Comparison of ENCODE assay signal across 8 cellular contexts in the genomic region with DNA sequence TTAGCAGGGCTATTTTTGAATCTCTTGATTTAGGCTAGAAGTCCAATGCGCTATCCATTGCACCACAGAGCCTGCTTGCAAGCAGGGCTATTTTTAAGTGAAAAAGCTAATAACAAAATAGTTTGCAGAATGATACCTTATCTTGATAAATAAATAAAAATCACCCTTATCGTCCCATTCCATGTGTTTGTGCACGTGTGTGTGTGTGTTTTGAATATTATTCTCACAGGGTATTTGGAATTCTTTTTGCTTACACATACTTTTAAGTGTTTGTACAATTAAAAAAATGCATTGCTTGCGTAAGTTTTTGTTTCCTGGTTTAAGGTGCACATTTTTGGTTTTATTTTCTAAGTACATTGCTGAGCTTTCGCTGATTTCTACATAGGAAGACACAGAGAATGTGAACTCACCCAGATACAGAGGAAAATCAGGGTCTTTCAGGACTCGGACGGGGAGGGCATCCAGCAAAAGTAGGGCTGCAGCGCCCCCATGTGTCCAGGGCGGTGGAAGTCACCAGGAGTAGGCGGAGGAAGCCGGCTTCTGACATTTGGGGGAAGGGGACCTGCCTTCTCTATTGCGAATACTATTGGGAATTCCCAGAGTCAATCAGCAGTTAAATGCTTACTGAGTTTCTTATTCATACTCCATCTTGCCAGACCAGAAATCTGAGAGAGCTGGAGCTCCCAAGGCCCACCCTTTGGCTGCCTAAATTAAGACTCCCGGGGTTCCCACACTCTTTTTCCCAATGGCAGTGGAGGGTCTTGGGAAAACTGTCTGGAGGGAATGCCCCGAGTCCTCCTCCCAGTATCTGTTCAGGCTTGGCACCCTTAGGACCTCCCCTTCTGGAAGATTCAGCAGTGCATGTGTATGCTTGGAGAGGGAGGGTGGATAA. TPM values are rescaled to one million over a fixed set of nuclear protein-coding genes. Genes with fewer than 3 reads are reported as not detected.
DNase-seq lines count a peak whose midpoint lies in the region; ATAC-seq and TF ChIP-seq lines count a peak whose summit lies in the region.

No MANE protein-coding gene starts in this region.

- H3K36me3 ChIP-seq in duodenal mucosa (ENCODE audit: control insufficient read depth in 1 of 2, insufficient read depth in 2 of 2, low read length in 2 of 2): no peaks in the 10 kb centered on the region
- H3K36me3 ChIP-seq in lung (ENCODE audit: control insufficient read depth in 2 of 2, insufficient read depth in 2 of 2, low read length in 2 of 2): no peaks in the 10 kb centered on the region

- CTCF ChIA-PET in activated CD8-positive, alpha-beta T cell treated with anti-CD3 and anti-CD28 coated beads for 36 hours (lab: Charles Lee): interaction anchor here (0.6 to 7.6 kb wide), 72 partner anchors 9 to 924 kb away, joined by 3 to 144 read pairs (median 4); a partner anchor contains a TSS

- ATAC-seq in HG03159 (IDR thresholded peaks at IDR 0.05; ENCODE audit: unreplicated experiment): peak; percentile 53
- ATAC-seq in activated CD8-positive, alpha-beta T cell treated with anti-CD3 and anti-CD28 coated beads for 36 hours: peak; percentile 81
- peak; percentile 89 for ATAC-seq in lung (ENCODE audit: insufficient read depth, low FRiP score)
- no peak for ATAC-seq in HG02973 (IDR thresholded peaks at IDR 0.05; ENCODE audit: unreplicated experiment)

- intact Hi-C loops in activated CD8-positive, alpha-beta T cell treated with anti-CD3 and anti-CD28 coated beads for 36 hours (cut with micrococcal nuclease): loop anchor here (1.0 to 5.0 kb wide), 5 partner anchors 150 to 805 kb away; no protein-coding TSS in a partner anchor

- H3K27me3 ChIP-seq in duodenal mucosa (ENCODE audit: control insufficient read depth in 1 of 2, insufficient read depth in 2 of 2, low read length in 2 of 2) (no peaks in the 10 kb centered on the region), lung (ENCODE audit: control insufficient read depth, insufficient read depth) (no peaks in the 10 kb centered on the region)

- H3K4me3 ChIP-seq in GM12875 (ENCODE audit: low read depth, low read length) (no peak overlapping the region), duodenal mucosa (ENCODE audit: low read depth in 1 of 2, low read length in 2 of 2) (peak overlapping the region; percentile 36 to 40), lung (no peak overlapping the region)

- H3K9me3 ChIP-seq in duodenal mucosa (ENCODE audit: control insufficient read depth in 1 of 2, low read length in 2 of 2) (no peaks in the 10 kb centered on the region), lung (ENCODE audit: control insufficient read depth in 2 of 2, insufficient read depth in 1 of 2, low read length in 1 of 2) (no peaks in the 10 kb centered on the region)

- H3K4me1 Mint-ChIP-seq in activated CD8-positive, alpha-beta T cell treated with anti-CD3 and anti-CD28 coated beads for 36 hours (ENCODE audit: low read depth): peaks cover 25% of the 10 kb centered on the region

- no peak overlapping the region for H3K4me3 Mint-ChIP-seq in activated CD8-positive, alpha-beta T cell treated with anti-CD3 and anti-CD28 coated beads for 36 hours

- 19 to 26% methylated on average over 14 of the region's 14 CpGs for WGBS in lung, 2 donors

- peak overlapping the region in 1 of 2 donors; percentile 27 for H3K9ac ChIP-seq in duodenal mucosa (ENCODE audit: low read depth in 1 of 2, low read length in 2 of 2)

- POLR2A ChIA-PET in activated CD8-positive, alpha-beta T cell treated with anti-CD3 and anti-CD28 coated beads for 36 hours (lab: Charles Lee): interaction anchor here (0.6 kb wide), 1 partner anchor 414 kb away, joined by 3 read pairs; no protein-coding TSS in a partner anchor

- peak; percentile 89 for TF ChIP-seq CTCF in GM12875 (IDR thresholded peaks at IDR 0.05; ENCODE audit: borderline replicate concordance, insufficient read depth, low read depth, low read length)
- peak; percentile 99 for TF ChIP-seq CTCF in activated CD8-positive, alpha-beta T cell treated with anti-CD3 and anti-CD28 coated beads for 36 hours (IDR thresholded peaks at IDR 0.05)
- TF ChIP-seq CTCF in lung (IDR thresholded peaks at IDR 0.05; ENCODE audit: control extremely low read depth, extremely low read depth): peak; percentile 79

- H3K4me1 ChIP-seq in duodenal mucosa (ENCODE audit: control insufficient read depth in 1 of 2, insufficient read depth in 2 of 2, low read length in 2 of 2): peaks cover 13 to 20% of the 10 kb centered on the region in 2 donors
- H3K4me1 ChIP-seq in lung (ENCODE audit: control insufficient read depth in 2 of 2, insufficient read depth in 2 of 2, low read length in 2 of 2): peaks cover 0 to 3% of the 10 kb centered on the region in 2 donors

- peak; percentile 74 for DNase-seq in NCI-H526 treated with DMSO at 0.1 percent for 48 hours (lab: John Stamatoyannopoulos, UW)
- DNase-seq in activated CD8-positive, alpha-beta T cell treated with anti-CD3 and anti-CD28 coated beads for 36 hours: peak; percentile 88
- peak; percentile 85 for DNase-seq in lung (ENCODE audit: low spot score)
- peak; percentile 80 to 85 (median 80) for DNase-seq in stimulated activated CD4-positive, alpha-beta T cell treated with anti-CD3 and anti-CD28 coated beads, TNF-alpha, amount 100 ng/mL, for 4 hours (ENCODE audit: low read depth in 3 of 3)

- H3K27ac ChIP-seq in duodenal mucosa (ENCODE audit: low read depth, low read length): no peak overlapping the region
- H3K27ac ChIP-seq in lung (ENCODE audit: low read depth in 1 of 2, low read length in 1 of 2): no peak overlapping the region

- no peak overlapping the region for H3K27ac Mint-ChIP-seq in activated CD8-positive, alpha-beta T cell treated with anti-CD3 and anti-CD28 coated beads for 36 hours

- H3K36me3 Mint-ChIP-seq in activated CD8-positive, alpha-beta T cell treated with anti-CD3 and anti-CD28 coated beads for 36 hours (ENCODE audit: low read depth): no peaks in the 10 kb centered on the region

- no peaks in the 10 kb centered on the region for H3K27me3 Mint-ChIP-seq in activated CD8-positive, alpha-beta T cell treated with anti-CD3 and anti-CD28 coated beads for 36 hours

- H3K9me3 Mint-ChIP-seq in activated CD8-positive, alpha-beta T cell treated with anti-CD3 and anti-CD28 coated beads for 36 hours: no peaks in the 10 kb centered on the region

RNA-seq across cellular contexts. Expression of a gene that starts 27.2 kb away (rescaled TPM):
- not detected for total RNA-seq in activated CD8-positive, alpha-beta T cell treated with anti-CD3 and anti-CD28 coated beads for 36 hours
- total RNA-seq in lung: 10 to 100 TPM in 1 of 2 donors, 1 to 10 TPM in 1; 1.6 to 17.0 TPM
- polyA plus RNA-seq in lung: under 1 TPM; 0.35 to 0.70 TPM

Comparison
In these comparisons a context has a peak if more than half of its experiments do, and no peak if none do; other contexts are left out.
1. H3K4me3 ChIP-seq: peak in duodenal mucosa (2 of 2); none in GM12875 (single experiment) and lung (single experiment).
2. Peak in every context shown above with its lines, with median percentiles within 50 percentile points of each other: CTCF ChIP-seq and DNase-seq.